21 cellular contexts compared by ENCODE assay signal in the genomic region with DNA sequence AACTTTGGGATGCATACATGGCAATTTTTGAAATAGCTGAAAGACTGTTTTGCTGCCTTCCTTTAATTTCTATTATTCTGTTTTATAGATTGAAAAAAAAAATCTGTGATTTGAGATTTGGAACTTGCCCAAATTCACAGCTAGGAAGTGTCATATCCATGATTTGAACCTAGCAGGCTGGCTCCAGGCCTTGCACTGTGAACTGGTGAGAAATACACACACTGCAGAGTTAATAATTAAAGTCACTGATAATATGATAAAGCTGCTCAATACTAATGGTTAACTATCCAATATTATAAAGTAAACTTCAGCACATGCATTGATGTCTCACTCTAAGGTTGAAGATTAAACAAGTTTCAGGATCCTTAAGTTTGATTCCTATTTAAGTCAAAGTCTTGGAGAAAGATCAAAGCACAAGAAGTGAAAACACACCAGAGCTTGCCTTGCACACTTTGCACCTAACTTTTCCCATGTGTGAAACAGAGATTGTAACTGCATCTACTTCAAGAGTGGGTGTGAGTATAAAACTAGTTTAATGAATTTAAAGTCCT.
DNase-seq lines count a peak whose midpoint lies in the region; ATAC-seq, FAIRE-seq and TF ChIP-seq lines count a peak whose summit lies in the region.
"Had no signal": no experiment of that assay in that cellular context is flagged by ENCODE, and none has a peak within 500 bp of the region (broad histone marks: within the 10 kb centered on the region; RNA-seq: fewer than 3 reads in every experiment).

No MANE protein-coding gene starts in this region.

- BruUV-seq in HepG2 (replicated peaks; lab: Mats Ljungman, UMichigan), result no TSS peak

- H3K4me1 ChIP-seq in HepG2 (ENCODE audit: insufficient read depth, low read length) (peaks cover 9% of the 10 kb centered on the region), pancreas (peaks cover 10 to 23% (median 20%) of the 10 kb centered on the region in 3 donors)

- no peaks in the 10 kb centered on the region for H3K79me2 ChIP-seq in HepG2 (ENCODE audit: insufficient read depth, low read length)

- POLR2A ChIA-PET in HepG2 (lab: Yijun Ruan, JAX), result no interaction called here
- POLR2A ChIA-PET in activated CD4-positive, alpha-beta memory T cell treated with anti-CD3 and anti-CD28 coated beads for 36 hours (lab: Charles Lee), result no interaction called here

- peaks cover 21% of the 10 kb centered on the region for H3K9me3 Mint-ChIP-seq in activated CD4-positive, alpha-beta memory T cell treated with anti-CD3 and anti-CD28 coated beads for 36 hours
- peaks cover 7% of the 10 kb centered on the region for H3K9me3 Mint-ChIP-seq in stimulated activated effector memory CD8-positive, alpha-beta T cell treated with anti-CD3 and anti-CD28 coated beads, Interleukin-12 subunit alpha, Interleukin-12 subunit beta, amount 100 ng/mL, for 72 hours

- TF ChIP-seq EP300 in HepG2 (IDR thresholded peaks at IDR 0.05; ENCODE audit: low read depth in 2 of 2, low read length in 2 of 2), result no peak
- no peak for TF ChIP-seq EP300 in HepG2 (CRISPR knock-in tag; IDR thresholded peaks at IDR 0.05; ENCODE audit: borderline replicate concordance)

- H2AFZ ChIP-seq in HepG2 (ENCODE audit: low read length), result no peak overlapping the region

- no peak for TF ChIP-seq POLR2A in HepG2 (IDR thresholded peaks at IDR 0.05; ENCODE audit: insufficient read depth in 1 of 2, low read depth in 2 of 2, low read length in 2 of 2)

- no peak for TF ChIP-seq RAD21 in HepG2 (CRISPR knock-in tag; IDR thresholded peaks at IDR 0.05)

- H3K4me1 Mint-ChIP-seq in activated CD4-positive, alpha-beta memory T cell treated with anti-CD3 and anti-CD28 coated beads for 36 hours (ENCODE audit: low read depth), result no peaks in the 10 kb centered on the region
- H3K4me1 Mint-ChIP-seq in stimulated activated effector memory CD8-positive, alpha-beta T cell treated with anti-CD3 and anti-CD28 coated beads, Interleukin-12 subunit alpha, Interleukin-12 subunit beta, amount 100 ng/mL, for 72 hours, result no peaks in the 10 kb centered on the region
- H3K4me1 Mint-ChIP-seq: B cell, H9 had no signal

- H3K27me3 ChIP-seq in HepG2 (ENCODE audit: control insufficient read depth in 1 of 2, insufficient read depth in 2 of 2, low read length in 2 of 2) (no peaks in the 10 kb centered on the region), pancreas (no peaks in the 10 kb centered on the region)

- peaks cover 2% of the 10 kb centered on the region for H3K36me3 Mint-ChIP-seq in activated CD4-positive, alpha-beta memory T cell treated with anti-CD3 and anti-CD28 coated beads for 36 hours
- no peaks in the 10 kb centered on the region for H3K36me3 Mint-ChIP-seq in stimulated activated effector memory CD8-positive, alpha-beta T cell treated with anti-CD3 and anti-CD28 coated beads, Interleukin-12 subunit alpha, Interleukin-12 subunit beta, amount 100 ng/mL, for 72 hours

- no peaks in the 10 kb centered on the region for H3K27me3 Mint-ChIP-seq in activated CD4-positive, alpha-beta memory T cell treated with anti-CD3 and anti-CD28 coated beads for 36 hours
- H3K27me3 Mint-ChIP-seq: B cell; CD4-positive, alpha-beta T cell had no signal

- CTCF ChIA-PET in HepG2 (lab: Yijun Ruan, JAX; ENCODE audit: low intra/inter-chr PET ratio, low total read pairs), result no interaction called here
- CTCF ChIA-PET in activated CD4-positive, alpha-beta memory T cell treated with anti-CD3 and anti-CD28 coated beads for 36 hours (lab: Charles Lee), result no interaction called here

- H4K20me1 ChIP-seq in HepG2 (ENCODE audit: insufficient read depth, low read length), result no peaks in the 10 kb centered on the region

- no peak overlapping the region for H3K4me3 Mint-ChIP-seq in activated CD4-positive, alpha-beta memory T cell treated with anti-CD3 and anti-CD28 coated beads for 36 hours
- H3K4me3 Mint-ChIP-seq in stimulated activated effector memory CD8-positive, alpha-beta T cell treated with anti-CD3 and anti-CD28 coated beads, Interleukin-12 subunit alpha, Interleukin-12 subunit beta, amount 100 ng/mL, for 72 hours, result no peak overlapping the region
- H3K4me3 Mint-ChIP-seq: B cell; CD4-positive, alpha-beta T cell; H9 had no signal

- H3K27ac ChIP-seq in VCaP, result peak overlapping the region; percentile 46
- no peak overlapping the region for H3K27ac ChIP-seq in HepG2 (ENCODE audit: extremely low read length, insufficient read depth, low read length)
- peak overlapping the region in 2 of 4 donors; percentile 19 to 54 for H3K27ac ChIP-seq in pancreas

- FAIRE-seq in HepG2 (lab: Jason Lieb, UNC) (no peak), pancreas (lab: Jason Lieb, UNC) (no peak)
- FAIRE-seq: A204.1, D721Med, G401.6, GM12891, GM19239, HTR-8/SVneo had no signal

- H3K4me3 ChIP-seq in HepG2 (replicated peaks in 1 of 3; ENCODE audit: insufficient read depth in 1 of 3, low read depth in 2 of 3, low read length in 3 of 3) (no peak overlapping the region), pancreas (no peak overlapping the region)

- no peak overlapping the region for H3K4me2 ChIP-seq in HepG2 (ENCODE audit: low read depth, low read length)

- H3K9me3 ChIP-seq in HepG2 (ENCODE audit: low read length) (no peaks in the 10 kb centered on the region), pancreas (no peaks in the 10 kb centered on the region)

- intact Hi-C loops in HepG2 (cut with micrococcal nuclease; ENCODE audit: unreplicated experiment), result no loop called here
- intact Hi-C loops in pancreas (cut with DNase I), result no loop called here
- intact Hi-C loops in activated CD4-positive, alpha-beta memory T cell treated with anti-CD3 and anti-CD28 coated beads for 36 hours (cut with micrococcal nuclease), result no loop called here

- H3K36me3 ChIP-seq in HepG2 (replicated peaks in 1 of 2; ENCODE audit: control insufficient read depth in 1 of 2, insufficient read depth in 2 of 2, low read length in 2 of 2), result no peaks in the 10 kb centered on the region
- no peaks in the 10 kb centered on the region for H3K36me3 ChIP-seq in pancreas

- ATAC-seq in HepG2 (peak; percentile 88), pancreas (peak; percentile 98 to 100 (median 98))
- ATAC-seq in stimulated activated effector memory CD8-positive, alpha-beta T cell treated with anti-CD3 and anti-CD28 coated beads, Interleukin-12 subunit alpha, Interleukin-12 subunit beta, amount 100 ng/mL, for 72 hours, result no peak

- TF ChIP-seq CTCF in VCaP (conservative IDR thresholded peaks at IDR 0.05) (no peak), HepG2 (CRISPR knock-in tag; IDR thresholded peaks at IDR 0.05) (no peak), pancreas (IDR thresholded peaks at IDR 0.05) (no peak)

- no peak overlapping the region for H3K9ac ChIP-seq in HepG2 (ENCODE audit: insufficient read depth, low read depth, low read length)

- DNase-seq in HepG2 (ENCODE audit: low spot score) (no peak), pancreas (peak in 5 of 6 donors; percentile 60 to 72 (median 69)), NCI-H187 (lab: John Stamatoyannopoulos, UW) (no peak), activated gamma-delta T cell (lab: John Stamatoyannopoulos, UW) (no peak)
- DNase-seq in activated CD4-positive, alpha-beta memory T cell treated with anti-CD3 and anti-CD28 coated beads for 36 hours, result no peak
- DNase-seq in stimulated activated effector memory CD8-positive, alpha-beta T cell treated with anti-CD3 and anti-CD28 coated beads, Interleukin-12 subunit alpha, Interleukin-12 subunit beta, amount 100 ng/mL, for 72 hours (ENCODE audit: low spot score in 2 of 2), result no peak
- DNase-seq: C1 segment of cervical spinal cord; CD4-positive, alpha-beta T cell; DMS153; DMS79 treated with DMSO at 0.1 percent for 48 hours; EL; GOT3; H9 had no signal

- in situ Hi-C loops in HepG2 (cut with HindIII; ENCODE audit: extremely low pct_ligation_motif_present, low pct_unique_long_range_greater_than_20kb), result no loop called here

- no peak overlapping the region for H3K27ac Mint-ChIP-seq in activated CD4-positive, alpha-beta memory T cell treated with anti-CD3 and anti-CD28 coated beads for 36 hours
- no peak overlapping the region for H3K27ac Mint-ChIP-seq in stimulated activated effector memory CD8-positive, alpha-beta T cell treated with anti-CD3 and anti-CD28 coated beads, Interleukin-12 subunit alpha, Interleukin-12 subunit beta, amount 100 ng/mL, for 72 hours
- H3K27ac Mint-ChIP-seq: B cell; CD4-positive, alpha-beta T cell; H9 had no signal

TF ChIP-seq in HepG2, 621 proteins besides CTCF, POLR2A, EP300 and RAD21:
- TF ChIP-seq, protein P1, sequence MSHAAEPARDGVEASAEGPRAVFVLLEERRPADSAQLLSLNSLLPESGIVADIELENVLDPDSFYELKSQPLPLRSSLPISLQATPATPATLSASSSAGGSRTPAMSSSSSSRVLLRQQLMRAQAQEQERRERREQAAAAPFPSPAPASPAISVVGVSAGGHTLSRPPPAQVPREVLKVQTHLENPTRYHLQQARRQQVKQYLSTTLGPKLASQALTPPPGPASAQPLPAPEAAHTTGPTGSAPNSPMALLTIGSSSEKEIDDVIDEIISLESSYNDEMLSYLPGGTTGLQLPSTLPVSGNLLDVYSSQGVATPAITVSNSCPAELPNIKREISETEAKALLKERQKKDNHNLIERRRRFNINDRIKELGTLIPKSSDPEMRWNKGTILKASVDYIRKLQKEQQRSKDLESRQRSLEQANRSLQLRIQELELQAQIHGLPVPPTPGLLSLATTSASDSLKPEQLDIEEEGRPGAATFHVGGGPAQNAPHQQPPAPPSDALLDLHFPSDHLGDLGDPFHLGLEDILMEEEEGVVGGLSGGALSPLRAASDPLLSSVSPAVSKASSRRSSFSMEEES (CRISPR knock-in tag; IDR thresholded peaks at IDR 0.05), result no peak
- TF ChIP-seq LCORL (IDR thresholded peaks at IDR 0.05), result no peak
- TF ChIP-seq LCORL (CRISPR knock-in tag; IDR thresholded peaks at IDR 0.05), result no peak
- TF ChIP-seq ZSCAN25 (CRISPR knock-in tag; IDR thresholded peaks at IDR 0.05), result no peak
- no peak for TF ChIP-seq RFXANK (CRISPR knock-in tag; IDR thresholded peaks at IDR 0.05)
- no peak for TF ChIP-seq ZNF160 (CRISPR knock-in tag; IDR thresholded peaks at IDR 0.05)
TF ChIP-seq in HepG2: peak in this region for 0.

Comparison
In these comparisons a context has a peak if more than half of its experiments do, and no peak if none do; other contexts are left out.
1. DNase-seq: peak in pancreas (5 of 6); none in HepG2 (single experiment), NCI-H187 (0 of 2), activated CD4-positive, alpha-beta memory T cell treated with anti-CD3 and anti-CD28 coated beads for 36 hours (single experiment), stimulated activated effector memory CD8-positive, alpha-beta T cell treated with anti-CD3 and anti-CD28 coated beads, Interleukin-12 subunit alpha, Interleukin-12 subunit beta, amount 100 ng/mL, for 72 hours (0 of 2) and activated gamma-delta T cell (single experiment).